ENCODE assay signal across 22 cellular contexts in the genomic region with DNA sequence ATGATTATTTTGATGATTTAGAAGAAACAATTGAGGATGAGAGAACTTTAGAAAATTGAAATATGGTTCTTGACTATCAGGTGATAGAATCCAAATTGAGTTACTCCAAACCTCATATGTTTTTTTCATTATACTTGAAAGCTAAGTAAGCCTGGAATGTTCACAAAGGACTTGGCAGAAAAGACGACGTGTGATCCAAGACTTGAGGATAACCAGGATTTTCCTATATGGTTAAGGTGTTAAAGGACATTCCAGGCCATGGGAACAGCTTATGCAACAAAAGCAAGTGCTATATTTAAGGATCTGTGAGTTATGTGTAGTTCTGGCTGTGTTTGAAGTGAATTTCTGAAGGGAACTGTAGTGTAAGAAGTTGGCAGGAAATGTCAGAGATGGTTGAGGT. TPM values are rescaled to one million over a fixed set of nuclear protein-coding genes. Genes with fewer than 3 reads are reported as not detected.
DNase-seq lines count a peak whose midpoint lies in the region; ATAC-seq, FAIRE-seq and TF ChIP-seq lines count a peak whose summit lies in the region.
"Had no signal": no experiment of that assay in that cellular context is flagged by ENCODE, and none has a peak within 500 bp of the region (broad histone marks: within the 10 kb centered on the region; RNA-seq: fewer than 3 reads in every experiment).

No MANE protein-coding gene starts in this region.

- TF ChIP-seq EP300 in H1 (IDR thresholded peaks at IDR 0.05; ENCODE audit: borderline replicate concordance in 1 of 2, low read depth in 2 of 2, low read length in 2 of 2), result no peak

- H3K79me2 ChIP-seq in H1 (ENCODE audit: control insufficient read depth in 1 of 2, insufficient read depth in 2 of 2, low read length in 2 of 2), result no peaks in the 10 kb centered on the region
- H3K79me2 ChIP-seq in mesendoderm (ENCODE audit: control insufficient read depth, insufficient read depth, low read length), result no peaks in the 10 kb centered on the region

- no peak overlapping the region for H2BK15ac ChIP-seq in H1 (ENCODE audit: low read length)
- H2BK15ac ChIP-seq in mesendoderm (replicated peaks; ENCODE audit: low read depth), result no peak overlapping the region

- H3K4ac ChIP-seq in H1 (replicated peaks; ENCODE audit: insufficient read length, low read depth, low read length) (no peak overlapping the region), mesendoderm (ENCODE audit: low read depth, low read length) (no peak overlapping the region)

- peaks cover 54% of the 10 kb centered on the region for H3K4me1 Mint-ChIP-seq in WTC11
- H3K4me1 Mint-ChIP-seq in natural killer cell treated with Interleukin-12 subunit alpha and Interleukin-12 subunit beta and Interleukin-15 and Interleukin-18, amount 100 ng/mL, for 72 hours (ENCODE audit: low read depth in 2 of 2), result no peaks in the 10 kb centered on the region
- H3K4me1 Mint-ChIP-seq: CD4-positive, CD25-positive, alpha-beta regulatory T cell; CD8-positive, alpha-beta memory T cell had no signal

- no peaks in the 10 kb centered on the region for H3K36me3 ChIP-seq in H1 (ENCODE audit: control insufficient read depth in 2 of 4, insufficient read depth in 4 of 4, low read length in 3 of 4)
- H3K36me3 ChIP-seq in mesendoderm (ENCODE audit: control insufficient read depth, insufficient read depth, low read length), result no peaks in the 10 kb centered on the region
- H3K36me3 ChIP-seq: BE2C had no signal

- H3K18ac ChIP-seq in H1 (ENCODE audit: extremely low read depth, low read length) (no peak overlapping the region), mesendoderm (ENCODE audit: low read length) (no peak overlapping the region)

- POLR2A ChIA-PET in WTC11 (lab: Charles Lee), result no interaction called here
- POLR2A ChIA-PET in H1 (lab: Charles Lee; ENCODE audit: partially characterized antibody), result no interaction called here

- H3K27me3 ChIP-seq in H1 (replicated peaks in 1 of 4; ENCODE audit: control insufficient read depth in 3 of 4, extremely low read depth in 1 of 4, insufficient read depth in 3 of 4, low read length in 3 of 4) (no peaks in the 10 kb centered on the region), mesendoderm (ENCODE audit: insufficient read depth, low read length, poor library complexity) (no peaks in the 10 kb centered on the region)
- H3K27me3 ChIP-seq: BE2C had no signal

- no peak overlapping the region for H2BK5ac ChIP-seq in H1 (ENCODE audit: low read depth, low read length)
- no peak overlapping the region for H2BK5ac ChIP-seq in mesendoderm (ENCODE audit: low read length)

- 0 out of 2 replicates have a peak overlapping the region, but pooled peaks have one; percentile 58 for H2AFZ ChIP-seq in H1 (ENCODE audit: low read length)

- FAIRE-seq in H1 (lab: Jason Lieb, UNC), result no peak
- FAIRE-seq: A204.1, D721Med, GM12878, GM19239 had no signal

- no peak for TF ChIP-seq RAD21 in H1 (IDR thresholded peaks at IDR 0.05 in 1 of 2, conservative IDR thresholded peaks at IDR 0.05 in 1 of 2; ENCODE audit: low read depth in 2 of 2, low read length in 2 of 2)

- no peak for DNase-seq in WTC11 (ENCODE audit: low spot score)
- DNase-seq in H1 (ENCODE audit: low read depth in 1 of 2, low spot score in 2 of 2), result no peak
- peak; percentile 2 for DNase-seq in mesendoderm
- no peak for DNase-seq in midbrain (lab: John Stamatoyannopoulos, UW)
- no peak for DNase-seq in natural killer cell treated with Interleukin-12 subunit alpha and Interleukin-12 subunit beta and Interleukin-15 and Interleukin-18, amount 100 ng/mL, for 72 hours (ENCODE audit: low spot score)
- DNase-seq in stimulated activated CD4-positive, alpha-beta T cell treated with anti-CD3 and anti-CD28 coated beads, Interleukin-4, amount 100 ng/mL, for 4 hours, result no peak
- DNase-seq: ACHN; BE2C; C1 segment of cervical spinal cord; CD4-positive, CD25-positive, alpha-beta regulatory T cell; CD8-positive, alpha-beta memory T cell; COR-L47; GF-D8; GOT3; H9 had no signal

- no peak for TF ChIP-seq POLR2A in H1 (IDR thresholded peaks at IDR 0.05; ENCODE audit: control extremely low read depth in 1 of 2, low read depth in 2 of 2, low read length in 2 of 2)

- peak overlapping the region; percentile 55; the same call in 1 of the 2 replicates for H3K27ac Mint-ChIP-seq in WTC11
- no peak overlapping the region for H3K27ac Mint-ChIP-seq in natural killer cell treated with Interleukin-12 subunit alpha and Interleukin-12 subunit beta and Interleukin-15 and Interleukin-18, amount 100 ng/mL, for 72 hours
- H3K27ac Mint-ChIP-seq: CD4-positive, CD25-positive, alpha-beta regulatory T cell; CD8-positive, alpha-beta memory T cell; H9 had no signal

- WGBS in H1 (ENCODE audit: extremely low coverage in 1 of 2, insufficient coverage in 1 of 2, insufficient read length in 1 of 2, insufficient replicate concordance in 2 of 2, low coverage in 1 of 2, low lambda C conversion rate in 2 of 2, missing lambda C conversion rate in 1 of 2), 2 experiments, result 89% methylated on average over 2 of the region's 2 CpGs; no CpG with 5 or more reads in 1 of the 2 experiments
- no CpG with 5 or more reads among the region's 2 CpGs for WGBS in mesendoderm (ENCODE audit: extremely low coverage, insufficient coverage, low lambda C conversion rate)

- H2BK120ac ChIP-seq in H1 (replicated peaks; ENCODE audit: low read depth, low read length) (no peak overlapping the region), mesendoderm (ENCODE audit: low read depth, low read length) (no peak overlapping the region)

- H3K27me3 Mint-ChIP-seq in WTC11 (ENCODE audit: low read depth), result no peaks in the 10 kb centered on the region
- no peaks in the 10 kb centered on the region for H3K27me3 Mint-ChIP-seq in natural killer cell treated with Interleukin-12 subunit alpha and Interleukin-12 subunit beta and Interleukin-15 and Interleukin-18, amount 100 ng/mL, for 72 hours
- H3K27me3 Mint-ChIP-seq: CD4-positive, CD25-positive, alpha-beta regulatory T cell had no signal

- H4K91ac ChIP-seq in H1 (replicated peaks; ENCODE audit: insufficient read length, low read length), result no peak overlapping the region

- H3K4me2 ChIP-seq in H1 (ENCODE audit: insufficient read depth in 1 of 2, low read depth in 2 of 2, low read length in 2 of 2), result no peak overlapping the region
- no peak overlapping the region for H3K4me2 ChIP-seq in mesendoderm (ENCODE audit: low read length)
- H3K4me2 ChIP-seq: KMS-11 had no signal

- H3K4me3 ChIP-seq in H1 (ENCODE audit: extremely low read depth in 1 of 4, insufficient read depth in 2 of 4, low read depth in 3 of 4, low read length in 4 of 4), result no peak overlapping the region
- H3K4me3 ChIP-seq in mesendoderm (ENCODE audit: low read length), result no peak overlapping the region
- H3K4me3 ChIP-seq: GM12878 had no signal

- no peak overlapping the region for H3K14ac ChIP-seq in H1 (ENCODE audit: insufficient read length)

- H3K27ac ChIP-seq in H1 (ENCODE audit: low read depth, low read length) (no peak overlapping the region), mesendoderm (ENCODE audit: low read depth, low read length) (no peak overlapping the region)
- H3K27ac ChIP-seq: KMS-11 had no signal

- H3K23me2 ChIP-seq in H1 (ENCODE audit: low read depth, low read length), result no peaks in the 10 kb centered on the region

- no peak overlapping the region for H2AK5ac ChIP-seq in H1 (ENCODE audit: low read depth, low read length)
- no peak overlapping the region for H2AK5ac ChIP-seq in mesendoderm (ENCODE audit: low read length)

- CTCF ChIA-PET in WTC11 (lab: Charles Lee) (interaction anchor here (0.7 kb wide), 1 partner anchor 94 kb away, joined by 3 read pairs; no protein-coding TSS in a partner anchor), H1 (lab: Charles Lee; ENCODE audit: partially characterized antibody) (no interaction called here)

- no peak overlapping the region for H2BK12ac ChIP-seq in H1 (ENCODE audit: low read depth, low read length)

- H4K20me1 ChIP-seq in H1 (replicated peaks in 1 of 2; ENCODE audit: control insufficient read depth in 1 of 2, insufficient read depth in 2 of 2, low read length in 2 of 2), result no peaks in the 10 kb centered on the region

- H3K79me1 ChIP-seq in H1 (ENCODE audit: low read depth, low read length) (no peaks in the 10 kb centered on the region), mesendoderm (ENCODE audit: low read length) (no peaks in the 10 kb centered on the region)

- peaks cover under 1% of the 10 kb centered on the region; the same call in 1 of the 2 replicates for H3K36me3 Mint-ChIP-seq in WTC11
- H3K36me3 Mint-ChIP-seq in natural killer cell treated with Interleukin-12 subunit alpha and Interleukin-12 subunit beta and Interleukin-15 and Interleukin-18, amount 100 ng/mL, for 72 hours, result no peaks in the 10 kb centered on the region
- H3K36me3 Mint-ChIP-seq: CD4-positive, CD25-positive, alpha-beta regulatory T cell; CD8-positive, alpha-beta memory T cell had no signal

- H3K9ac ChIP-seq in H1 (replicated peaks in 1 of 4; ENCODE audit: extremely low read depth in 1 of 4, low read depth in 3 of 4, low read length in 3 of 4) (no peak overlapping the region), mesendoderm (ENCODE audit: low read length) (no peak overlapping the region)
- H3K9ac ChIP-seq: KMS-11 had no signal

- H3K4me1 ChIP-seq in H1 (replicated peaks in 1 of 4; ENCODE audit: control insufficient read depth in 3 of 4, insufficient read depth in 4 of 4, low read length in 3 of 4) (peaks cover 0 to 5% (median under 1%) of the 10 kb centered on the region in 4 experiments; a peak in 3 of 7 replicates), mesendoderm (ENCODE audit: control insufficient read depth, low read depth, low read length) (no peaks in the 10 kb centered on the region)
- H3K4me1 ChIP-seq: BE2C had no signal

- TF ChIP-seq CTCF in WTC11 (IDR thresholded peaks at IDR 0.05) (no peak), H1 (IDR thresholded peaks at IDR 0.05; ENCODE audit: control extremely low read depth in 1 of 3, insufficient read depth in 1 of 3, low read depth in 1 of 3, low read length in 3 of 3) (no peak)

- H3K4me3 Mint-ChIP-seq in WTC11, result no peak overlapping the region
- H3K4me3 Mint-ChIP-seq in natural killer cell treated with Interleukin-12 subunit alpha and Interleukin-12 subunit beta and Interleukin-15 and Interleukin-18, amount 100 ng/mL, for 72 hours, result no peak overlapping the region
- H3K4me3 Mint-ChIP-seq: CD4-positive, CD25-positive, alpha-beta regulatory T cell; CD8-positive, alpha-beta memory T cell; H9 had no signal

- no peak overlapping the region for H2BK20ac ChIP-seq in H1 (ENCODE audit: low read length)

- H3K9me3 Mint-ChIP-seq in WTC11, result no peaks in the 10 kb centered on the region; the same call in 1 of the 2 replicates
- peaks cover 16% of the 10 kb centered on the region for H3K9me3 Mint-ChIP-seq in natural killer cell treated with Interleukin-12 subunit alpha and Interleukin-12 subunit beta and Interleukin-15 and Interleukin-18, amount 100 ng/mL, for 72 hours
- H3K9me3 Mint-ChIP-seq: H9 had no signal

- no peak for ATAC-seq in WTC11
- no peak for ATAC-seq in natural killer cell treated with Interleukin-12 subunit alpha and Interleukin-12 subunit beta and Interleukin-15 and Interleukin-18, amount 100 ng/mL, for 72 hours
- no peak for ATAC-seq in GM19452 (IDR thresholded peaks at IDR 0.05; ENCODE audit: unreplicated experiment)
- ATAC-seq: GM12878 had no signal

- no peaks in the 10 kb centered on the region for H3K9me3 ChIP-seq in H1 (ENCODE audit: insufficient read depth in 2 of 2, low read depth in 1 of 2, low read length in 1 of 2)
- H3K9me3 ChIP-seq: BE2C had no signal

- no peak overlapping the region for H3K23ac ChIP-seq in H1 (ENCODE audit: insufficient read length)
- H3K23ac ChIP-seq in mesendoderm (ENCODE audit: low read length), result no peak overlapping the region

- no peak overlapping the region for H3K56ac ChIP-seq in H1 (replicated peaks; ENCODE audit: insufficient read length, low read depth, low read length)
- H3K56ac ChIP-seq in mesendoderm (ENCODE audit: low read length), result no peak overlapping the region

- H4K8ac ChIP-seq in H1 (ENCODE audit: extremely low read depth, insufficient read depth, low read length) (no peak overlapping the region), mesendoderm (ENCODE audit: low read depth, low read length) (no peak overlapping the region)

- no peak overlapping the region for H4K5ac ChIP-seq in H1 (ENCODE audit: insufficient read length, low read depth, low read length)
- H4K5ac ChIP-seq in mesendoderm (ENCODE audit: low read length), result no peak overlapping the region

RNA-seq across cellular contexts. Expression of a gene that starts 52.5 kb away (rescaled TPM):
- total RNA-seq in WTC11 (2021), result 1.1 to 1.9 TPM (median 1.6 TPM) in 3 replicates
- 3.4 TPM in 2 replicates for total RNA-seq in H1 (2021; fragmentation: NEBNext Ultra II Directional; extraction: Animal tissue kit (Norgen Biotek cat#: 25700))
- polyA plus RNA-seq in H1 (2011; rRNA removed), result 3.1 and 4.2 TPM in 2 replicates
- polyA plus RNA-seq in H1 (2011; cell fraction: cytosol; rRNA removed), result 3.0 TPM
- polyA plus RNA-seq in H1 (2011; cell fraction: nucleus; rRNA removed), result 4.6 TPM
- 3.3 to 5.9 TPM (median 4.4 TPM) in 4 replicates for polyA plus RNA-seq in H1 (2012, experiment 1 of 2)
- 1.1 TPM for polyA plus RNA-seq in H1 (2012, experiment 2 of 2)
- polyA plus RNA-seq in H1 (2013, experiment 1 of 2), result 4.4 TPM
- 3.6 TPM for polyA plus RNA-seq in H1 (2013, experiment 2 of 2)
- 11.9 and 14.2 TPM in 2 replicates for polyA minus RNA-seq in H1 (2011; rRNA and poly(A)+ RNA removed)
- 3.8 TPM for polyA minus RNA-seq in H1 (2011; cell fraction: cytosol; rRNA and poly(A)+ RNA removed)
- 15.0 TPM for polyA minus RNA-seq in H1 (2011; cell fraction: nucleus; rRNA and poly(A)+ RNA removed)
- 0.01 TPM for polyA plus RNA-seq in mesendoderm (2013, experiment 1 of 2)
- polyA plus RNA-seq in mesendoderm (2013, experiment 2 of 2), result 0.03 TPM
- total RNA-seq in natural killer cell treated with Interleukin-12 subunit alpha and Interleukin-12 subunit beta and Interleukin-15 and Interleukin-18, amount 100 ng/mL, for 72 hours, result not detected
- total RNA-seq: CD4-positive, CD25-positive, alpha-beta regulatory T cell; CD8-positive, alpha-beta memory T cell; HT-29 had no signal
- polyA plus RNA-seq: CD4-positive, CD25-positive, alpha-beta regulatory T cell; CD8-positive, alpha-beta memory T cell had no signal
